ENCODE assay signal across 8 cellular contexts in genomic region chr19:43462887-43463380, GRCh38. TPM values are rescaled to one million over a fixed set of nuclear protein-coding genes. Genes with fewer than 3 reads are reported as not detected.
DNase-seq lines count a peak whose midpoint lies in the region; ATAC-seq and TF ChIP-seq lines count a peak whose summit lies in the region.

No MANE protein-coding gene starts in this region.

- POLR2A ChIA-PET in naive thymus-derived CD8-positive, alpha-beta T cell (lab: Charles Lee): interaction anchor here (0.6 to 5.1 kb wide), 17 partner anchors 9 to 205 kb away, joined by 3 to 71 read pairs (median 8); partner anchors contain the start of genes IRGQ, PHLDB3, ZNF575 and ZNF576

- H3K4me3 Mint-ChIP-seq in IgD-negative memory B cell: peak overlapping the region; percentile 92 to 97 (median 94)
- H3K4me3 Mint-ChIP-seq in naive thymus-derived CD8-positive, alpha-beta T cell: peak overlapping the region; percentile 81 to 98 (median 94)

- H3K4me1 Mint-ChIP-seq in IgD-negative memory B cell: peaks cover 0 to 3% (median 0%) of the 10 kb centered on the region in 3 donors
- peaks cover 30 to 58% (median 49%) of the 10 kb centered on the region in 4 donors for H3K4me1 Mint-ChIP-seq in naive thymus-derived CD8-positive, alpha-beta T cell

- H3K27ac Mint-ChIP-seq in IgD-negative memory B cell: peak overlapping the region in 2 of 3 donors; percentile 77 to 99
- peak overlapping the region; percentile 63 to 100 (median 99) for H3K27ac Mint-ChIP-seq in naive thymus-derived CD8-positive, alpha-beta T cell

- H3K9me3 ChIP-seq in BE2C (no peaks in the 10 kb centered on the region), colonic mucosa (no peaks in the 10 kb centered on the region)

- no peak for ATAC-seq in naive thymus-derived CD8-positive, alpha-beta T cell
- ATAC-seq in HG03432 (IDR thresholded peaks at IDR 0.05; ENCODE audit: unreplicated experiment) (no peak), GM21390 (IDR thresholded peaks at IDR 0.05; ENCODE audit: unreplicated experiment) (no peak), GM18870 (IDR thresholded peaks at IDR 0.05; ENCODE audit: unreplicated experiment) (no peak)

- no peaks in the 10 kb centered on the region for H3K36me3 ChIP-seq in BE2C
- no peaks in the 10 kb centered on the region for H3K36me3 ChIP-seq in colonic mucosa

- H3K4me1 ChIP-seq in BE2C (no peaks in the 10 kb centered on the region), colonic mucosa (peaks cover 4% of the 10 kb centered on the region)

- no peaks in the 10 kb centered on the region; the same call in 1 of the 2 replicates for H3K27me3 ChIP-seq in BE2C
- no peaks in the 10 kb centered on the region for H3K27me3 ChIP-seq in colonic mucosa

- peaks cover 1% of the 10 kb centered on the region for H3K36me3 Mint-ChIP-seq in IgD-negative memory B cell
- H3K36me3 Mint-ChIP-seq in naive thymus-derived CD8-positive, alpha-beta T cell: peaks cover 0 to 2% (median 0%) of the 10 kb centered on the region in 3 donors

- intact Hi-C loops in colonic mucosa (cut with DNase I): no loop called here

- H3K9ac ChIP-seq in colonic mucosa (ENCODE audit: low read depth in 2 of 2, low read length in 2 of 2): peak overlapping the region; percentile 40 to 45

- DNase-seq in BE2C: no peak
- DNase-seq in colonic mucosa: no peak
- DNase-seq in naive thymus-derived CD8-positive, alpha-beta T cell: no peak
- no peak for DNase-seq in medulla oblongata (ENCODE audit: extremely low spot score)

- TF ChIP-seq CTCF in BE2C (IDR thresholded peaks at IDR 0.05; ENCODE audit: low read depth, low read length): no peak
- TF ChIP-seq CTCF in colonic mucosa (IDR thresholded peaks at IDR 0.05): no peak

- H3K9me3 Mint-ChIP-seq in IgD-negative memory B cell: no peaks in the 10 kb centered on the region
- H3K9me3 Mint-ChIP-seq in naive thymus-derived CD8-positive, alpha-beta T cell: no peaks in the 10 kb centered on the region

- H3K27me3 Mint-ChIP-seq in IgD-negative memory B cell: no peaks in the 10 kb centered on the region
- H3K27me3 Mint-ChIP-seq in naive thymus-derived CD8-positive, alpha-beta T cell: no peaks in the 10 kb centered on the region

- H3K27ac ChIP-seq in colonic mucosa: no peak overlapping the region

- peak overlapping the region; percentile 33 for H3K4me3 ChIP-seq in BE2C (ENCODE audit: low read depth, low read length)
- peak overlapping the region; percentile 54 for H3K4me3 ChIP-seq in colonic mucosa

RNA-seq across cellular contexts. Expression of gene LYPD3, which starts 2.5 kb away (rescaled TPM):
- not detected for polyA plus RNA-seq in BE2C (2012; ENCODE audit: insufficient read depth, insufficient read length, low read depth)
- polyA plus RNA-seq in IgD-negative memory B cell: 0.25 TPM
- total RNA-seq in colonic mucosa: under 1 TPM; 0.42 to 0.59 TPM
- total RNA-seq in naive thymus-derived CD8-positive, alpha-beta T cell: 1 to 10 TPM; 5.4 to 6.1 TPM
- 1 to 10 TPM; 6.2 to 9.3 (median 8.3) TPM for polyA plus RNA-seq in naive thymus-derived CD8-positive, alpha-beta T cell

RNA-seq across cellular contexts. Expression of gene PHLDB3, which starts 41.6 kb away (rescaled TPM):
- polyA plus RNA-seq in BE2C (2012; ENCODE audit: insufficient read depth, insufficient read length, low read depth): 8.1 TPM
- polyA plus RNA-seq in IgD-negative memory B cell: 6.8 TPM
- total RNA-seq in colonic mucosa: 10 to 100 TPM in 1 of 2 donors, 1 to 10 TPM in 1; 6.8 to 24.0 TPM
- total RNA-seq in naive thymus-derived CD8-positive, alpha-beta T cell: 10 to 100 TPM; 46.0 to 48.6 TPM
- 1 to 10 TPM; 3.5 to 7.2 (median 4.5) TPM for polyA plus RNA-seq in naive thymus-derived CD8-positive, alpha-beta T cell

RNA-seq across cellular contexts. Expression of gene TEX101, which starts 48.2 kb away (rescaled TPM):
- 0.56 TPM for polyA plus RNA-seq in BE2C (2012; ENCODE audit: insufficient read depth, insufficient read length, low read depth)
- not detected for polyA plus RNA-seq in IgD-negative memory B cell
- total RNA-seq in colonic mucosa: under 1 TPM in 1 of 2 donors, not detected in 1; 0.17 TPM
- not detected for total RNA-seq in naive thymus-derived CD8-positive, alpha-beta T cell
- polyA plus RNA-seq in naive thymus-derived CD8-positive, alpha-beta T cell: not detected

Comparison
In these comparisons a context has a peak if more than half of its experiments do, and no peak if none do; other contexts are left out.
1. RNA of gene LYPD3, which starts 2.5 kb away (total RNA-seq): 5.4 to 6.1 TPM in naive thymus-derived CD8-positive, alpha-beta T cell; 0.42 to 0.59 TPM in colonic mucosa; every median in the first group is over 4 times any median in the second.